Comparison of ENCODE assay signal across 11 cellular contexts in the genomic region with DNA sequence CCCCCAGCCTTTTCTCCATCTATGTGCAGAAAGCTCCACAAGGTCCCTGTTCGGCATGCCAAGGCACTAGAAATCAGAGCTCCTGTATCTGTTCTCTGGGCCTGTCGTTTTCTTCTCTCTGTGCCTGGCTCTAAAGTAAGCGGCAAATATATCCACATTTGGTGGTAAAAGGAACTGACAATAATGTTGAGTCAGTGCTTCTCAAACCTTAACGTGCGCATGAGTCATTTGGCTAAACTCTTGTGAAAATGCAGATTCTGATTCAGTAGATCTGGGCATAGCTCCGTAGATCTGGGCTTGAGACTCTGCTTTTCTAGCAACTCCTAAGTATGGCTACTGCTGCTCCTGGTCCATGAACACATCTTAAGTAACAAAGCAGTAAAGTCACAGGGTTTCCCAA. TPM values are rescaled to one million over a fixed set of nuclear protein-coding genes. Genes with fewer than 3 reads are reported as not detected.
A peak's percentile ranks its signal among the peaks of the same experiment; 100 is the strongest.
DNase-seq lines count a peak whose midpoint lies in the region; ATAC-seq, FAIRE-seq and TF ChIP-seq lines count a peak whose summit lies in the region.
"Had no signal": no experiment of that assay in that cellular context is flagged by ENCODE, and none has a peak within 500 bp of the region (broad histone marks: within the 10 kb centered on the region; RNA-seq: fewer than 3 reads in every experiment).

No MANE protein-coding gene starts in this region.

- no peak for TF ChIP-seq POLR2A in GM12892 (IDR thresholded peaks at IDR 0.05; ENCODE audit: low read depth, low read length)

- ATAC-seq in sciatic nerve, result peak; percentile 20
- ATAC-seq in HG03469 (IDR thresholded peaks at IDR 0.05; ENCODE audit: unreplicated experiment), result no peak

- H3K36me3 Mint-ChIP-seq in CD4-positive, alpha-beta memory T cell, result no peaks in the 10 kb centered on the region

- H3K4me3 ChIP-seq in fibroblast of mammary gland (ENCODE audit: control insufficient read depth, low read depth, low read length), result no peak overlapping the region
- no peak overlapping the region for H3K4me3 ChIP-seq in CD4-positive, alpha-beta memory T cell (ENCODE audit: low read length in 2 of 2)
- H3K4me3 ChIP-seq: left ventricle myocardium inferior had no signal

- H3K4me3 Mint-ChIP-seq in CD4-positive, alpha-beta memory T cell, result no peak overlapping the region
- H3K4me3 Mint-ChIP-seq: central memory CD8-positive, alpha-beta T cell had no signal

- CTCF ChIA-PET in RWPE1 (lab: Yijun Ruan, JAX), result no interaction called here
- CTCF ChIA-PET in CD4-positive, alpha-beta memory T cell (lab: Charles Lee; ENCODE audit: partially characterized antibody), result no interaction called here

- H3K36me3 ChIP-seq in CD4-positive, alpha-beta memory T cell (ENCODE audit: insufficient read depth, low read length), result no peaks in the 10 kb centered on the region
- H3K36me3 ChIP-seq: left ventricle myocardium inferior had no signal

- no peaks in the 10 kb centered on the region for H3K9me3 ChIP-seq in CD4-positive, alpha-beta memory T cell (ENCODE audit: control insufficient read depth in 1 of 2, low read length in 2 of 2)
- H3K9me3 ChIP-seq: left ventricle myocardium inferior had no signal

- H3K4me1 Mint-ChIP-seq in CD4-positive, alpha-beta memory T cell, result no peaks in the 10 kb centered on the region
- H3K4me1 Mint-ChIP-seq: central memory CD8-positive, alpha-beta T cell had no signal

- H3K27ac Mint-ChIP-seq in CD4-positive, alpha-beta memory T cell, result no peak overlapping the region

- H3K27me3 ChIP-seq in CD4-positive, alpha-beta memory T cell (ENCODE audit: insufficient read depth, low read length), result no peaks in the 10 kb centered on the region

- no peaks in the 10 kb centered on the region for H3K9me3 Mint-ChIP-seq in CD4-positive, alpha-beta memory T cell
- H3K9me3 Mint-ChIP-seq: central memory CD8-positive, alpha-beta T cell had no signal

- H3K27ac ChIP-seq in RWPE1, result peak overlapping the region; percentile 68
- no peak overlapping the region for H3K27ac ChIP-seq in CD4-positive, alpha-beta memory T cell (ENCODE audit: low read depth, low read length)
- H3K27ac ChIP-seq: left ventricle myocardium inferior had no signal

- FAIRE-seq in GM12892 (lab: Jason Lieb, UNC), result no peak

- H3K27me3 Mint-ChIP-seq in CD4-positive, alpha-beta memory T cell, result peaks cover 13 to 14% of the 10 kb centered on the region in 2 donors

- intact Hi-C loops in sciatic nerve (cut with DNase I), result no loop called here
- intact Hi-C loops in CD4-positive, alpha-beta memory T cell (cut with micrococcal nuclease), result no loop called here

- H3K4me1 ChIP-seq in CD4-positive, alpha-beta memory T cell (ENCODE audit: insufficient read depth, low read length), result no peaks in the 10 kb centered on the region

- TF ChIP-seq CTCF in RWPE1 (conservative IDR thresholded peaks at IDR 0.05; ENCODE audit: low read depth) (no peak), fibroblast of mammary gland (conservative IDR thresholded peaks at IDR 0.05; ENCODE audit: control insufficient read depth, insufficient read depth, low read depth, low read length) (no peak)

- peak; percentile 86 for DNase-seq in GM04503 (ENCODE audit: low read depth)
- DNase-seq in RWPE1 (ENCODE audit: low spot score), result peak; percentile 44
- DNase-seq in fibroblast of mammary gland (ENCODE audit: low read depth), result peak; percentile 96
- DNase-seq in sciatic nerve (ENCODE audit: low spot score), result no peak
- DNase-seq in activated T-cell treated with anti-CD3 and anti-CD28 coated beads for 4 hours, result no peak
- no peak for DNase-seq in GM12892 (ENCODE audit: insufficient read length)
- DNase-seq in CD4-positive, alpha-beta memory T cell, result no peak
- DNase-seq: left ventricle myocardium inferior, NCI-H1436 had no signal

- POLR2A ChIA-PET in RWPE1 (lab: Yijun Ruan, JAX; ENCODE audit: low non-redundant PET), result interaction anchor here (0.7 kb wide), 1 partner anchor 21 kb away, joined by 5 read pairs; no protein-coding TSS in a partner anchor
- POLR2A ChIA-PET in CD4-positive, alpha-beta memory T cell (lab: Charles Lee; ENCODE audit: partially characterized antibody), result no interaction called here

RNA-seq across cellular contexts. Expression of gene ACSL3, which starts 16.5 kb away (rescaled TPM):
- total RNA-seq in sciatic nerve, result 70.5 TPM
- 26.6 TPM for polyA plus RNA-seq in GM12892 (2012; ENCODE audit: missing spikeins)
- 10 to 100 TPM; 24.8 to 30.9 TPM for total RNA-seq in CD4-positive, alpha-beta memory T cell
- polyA plus RNA-seq in CD4-positive, alpha-beta memory T cell, result 10 to 100 TPM; 25.2 to 26.5 TPM

Comparison
In these comparisons a context has a peak if more than half of its experiments do, and no peak if none do; other contexts are left out.
1. DNase-seq: peak in GM04503 (single experiment), RWPE1 (single experiment) and fibroblast of mammary gland (single experiment); none in sciatic nerve (single experiment), activated T-cell treated with anti-CD3 and anti-CD28 coated beads for 4 hours (single experiment), GM12892 (single experiment) and CD4-positive, alpha-beta memory T cell (0 of 5).